ENCODE assay signal across 18 cellular contexts in genomic region chr5:157944938-157945337, GRCh38.
DNase-seq lines count a peak whose midpoint lies in the region; FAIRE-seq and TF ChIP-seq lines count a peak whose summit lies in the region.
"Had no signal": no experiment of that assay in that cellular context is flagged by ENCODE, and none has a peak within 500 bp of the region (broad histone marks: within the 10 kb centered on the region; RNA-seq: fewer than 3 reads in every experiment).

No MANE protein-coding gene starts in this region.

- H3K9me3 Mint-ChIP-seq in activated naive CD4-positive, alpha-beta T cell treated with anti-CD3 and anti-CD28 coated beads, Interleukin-2, amount 50 U/mL, for 24 hours = no peaks in the 10 kb centered on the region
- H3K9me3 Mint-ChIP-seq in type B pancreatic cell = peaks cover 4% of the 10 kb centered on the region

- H2BK20ac ChIP-seq in H1 (ENCODE audit: low read length) = no peak overlapping the region

- H3K23ac ChIP-seq in H1 (ENCODE audit: insufficient read length) = no peak overlapping the region

- H3K36me3 ChIP-seq in HUES6 (ENCODE audit: control insufficient read depth, insufficient read depth, low read length) = no peaks in the 10 kb centered on the region
- H3K36me3 ChIP-seq in H1 (ENCODE audit: control insufficient read depth in 2 of 4, insufficient read depth in 4 of 4, low read length in 3 of 4) = no peaks in the 10 kb centered on the region
- H3K36me3 ChIP-seq: BLaER1 treated with 17β-estradiol and CSF1 and Interleukin-3, amounts not matched to agents 10 nM and 100 nM had no signal

- no peak for FAIRE-seq in H1 (lab: Jason Lieb, UNC)
- FAIRE-seq: GM12892 had no signal

- H2BK5ac ChIP-seq in H1 (ENCODE audit: low read depth, low read length) = no peak overlapping the region

- no peak for TF ChIP-seq RAD21 in H1 (IDR thresholded peaks at IDR 0.05 in 1 of 2, conservative IDR thresholded peaks at IDR 0.05 in 1 of 2; ENCODE audit: low read depth in 2 of 2, low read length in 2 of 2)

- H3K23me2 ChIP-seq in H1 (ENCODE audit: low read depth, low read length) = no peaks in the 10 kb centered on the region

- no peak overlapping the region for H3K4me3 Mint-ChIP-seq in activated naive CD4-positive, alpha-beta T cell treated with anti-CD3 and anti-CD28 coated beads, Interleukin-2, amount 50 U/mL, for 24 hours
- no peak overlapping the region for H3K4me3 Mint-ChIP-seq in type B pancreatic cell
- H3K4me3 Mint-ChIP-seq: CD4-positive, CD25-positive, alpha-beta regulatory T cell had no signal

- H2BK15ac ChIP-seq in H1 (ENCODE audit: low read length) = no peak overlapping the region

- DNase-seq in activated naive CD4-positive, alpha-beta T cell treated with anti-CD3 and anti-CD28 coated beads, Interleukin-2, amount 50 U/mL, for 16 hours = no peak
- DNase-seq in H1 (ENCODE audit: low read depth in 1 of 2, low spot score in 2 of 2) (no peak), type B pancreatic cell (ENCODE audit: extremely low spot score, unreplicated experiment) (no peak), posterior vena cava (ENCODE audit: low spot score) (no peak), putamen (ENCODE audit: low spot score) (no peak), NOMO-1 treated with DMSO at 0.1 percent for 48 hours (lab: John Stamatoyannopoulos, UW; ENCODE audit: unreplicated experiment) (no peak)
- DNase-seq: AML-193; Calu3; CD4-positive, CD25-positive, alpha-beta regulatory T cell; DMS 273 treated with DMSO at 0.1 percent for 48 hours; DND-41; GDM1 had no signal

- H3K9me3 ChIP-seq in HUES6 (ENCODE audit: control insufficient read depth, insufficient read depth, low read depth, low read length) (no peaks in the 10 kb centered on the region), H1 (ENCODE audit: insufficient read depth in 2 of 2, low read depth in 1 of 2, low read length in 1 of 2) (no peaks in the 10 kb centered on the region)
- H3K9me3 ChIP-seq: BLaER1 treated with 17β-estradiol and CSF1 and Interleukin-3, amounts not matched to agents 10 nM and 100 nM had no signal

- no peak overlapping the region for H3K4me3 ChIP-seq in HUES6 (ENCODE audit: low read depth, low read length)
- H3K4me3 ChIP-seq in H1 (ENCODE audit: extremely low read depth in 1 of 4, insufficient read depth in 2 of 4, low read depth in 3 of 4, low read length in 4 of 4) = no peak overlapping the region
- H3K4me3 ChIP-seq: BLaER1 treated with 17β-estradiol and CSF1 and Interleukin-3, amounts not matched to agents 10 nM and 100 nM had no signal

- no peaks in the 10 kb centered on the region for H3K79me1 ChIP-seq in H1 (ENCODE audit: low read depth, low read length)

- WGBS in H1 (ENCODE audit: extremely low coverage in 1 of 2, insufficient coverage in 1 of 2, insufficient read length in 1 of 2, insufficient replicate concordance in 2 of 2, low coverage in 1 of 2, low lambda C conversion rate in 2 of 2, missing lambda C conversion rate in 1 of 2), 2 experiments = 60% methylated on average over 6 of the region's 6 CpGs; no CpG with 5 or more reads in 1 of the 2 experiments

- H3K27ac Mint-ChIP-seq in activated naive CD4-positive, alpha-beta T cell treated with anti-CD3 and anti-CD28 coated beads, Interleukin-2, amount 50 U/mL, for 24 hours = peak overlapping the region; percentile 10
- peak overlapping the region; percentile 29 for H3K27ac Mint-ChIP-seq in type B pancreatic cell
- H3K27ac Mint-ChIP-seq: CD4-positive, CD25-positive, alpha-beta regulatory T cell had no signal

- H3K56ac ChIP-seq in H1 (replicated peaks; ENCODE audit: insufficient read length, low read depth, low read length) = no peak overlapping the region

- H3K27me3 ChIP-seq in HUES6 (ENCODE audit: control insufficient read depth, insufficient read depth, low read length) (no peaks in the 10 kb centered on the region), H1 (replicated peaks in 1 of 4; ENCODE audit: control insufficient read depth in 3 of 4, extremely low read depth in 1 of 4, insufficient read depth in 3 of 4, low read length in 3 of 4) (no peaks in the 10 kb centered on the region)
- H3K27me3 ChIP-seq: BLaER1 treated with 17β-estradiol and CSF1 and Interleukin-3, amounts not matched to agents 10 nM and 100 nM had no signal

- H2AFZ ChIP-seq in H1 (ENCODE audit: low read length) = no peak overlapping the region

- no peaks in the 10 kb centered on the region for H4K20me1 ChIP-seq in H1 (replicated peaks in 1 of 2; ENCODE audit: control insufficient read depth in 1 of 2, insufficient read depth in 2 of 2, low read length in 2 of 2)
- H4K20me1 ChIP-seq: BLaER1 treated with 17β-estradiol and CSF1 and Interleukin-3, amounts not matched to agents 10 nM and 100 nM had no signal

- no peak overlapping the region for H4K8ac ChIP-seq in H1 (ENCODE audit: extremely low read depth, insufficient read depth, low read length)

- H3K36me3 Mint-ChIP-seq in activated naive CD4-positive, alpha-beta T cell treated with anti-CD3 and anti-CD28 coated beads, Interleukin-2, amount 50 U/mL, for 24 hours = no peaks in the 10 kb centered on the region
- no peaks in the 10 kb centered on the region for H3K36me3 Mint-ChIP-seq in type B pancreatic cell

- no peak overlapping the region for H2BK12ac ChIP-seq in H1 (ENCODE audit: low read depth, low read length)

- H3K27me3 Mint-ChIP-seq in activated naive CD4-positive, alpha-beta T cell treated with anti-CD3 and anti-CD28 coated beads, Interleukin-2, amount 50 U/mL, for 24 hours = peaks cover 2% of the 10 kb centered on the region
- H3K27me3 Mint-ChIP-seq in type B pancreatic cell = peaks cover 3% of the 10 kb centered on the region

- no peak overlapping the region for H3K18ac ChIP-seq in H1 (ENCODE audit: extremely low read depth, low read length)

- TF ChIP-seq POLR2A in H1 (IDR thresholded peaks at IDR 0.05; ENCODE audit: control extremely low read depth in 1 of 2, low read depth in 2 of 2, low read length in 2 of 2) = no peak

- no peak for TF ChIP-seq EP300 in H1 (IDR thresholded peaks at IDR 0.05; ENCODE audit: borderline replicate concordance in 1 of 2, low read depth in 2 of 2, low read length in 2 of 2)

- peaks cover 5% of the 10 kb centered on the region for H3K4me1 Mint-ChIP-seq in activated naive CD4-positive, alpha-beta T cell treated with anti-CD3 and anti-CD28 coated beads, Interleukin-2, amount 50 U/mL, for 24 hours
- peaks cover 16% of the 10 kb centered on the region for H3K4me1 Mint-ChIP-seq in type B pancreatic cell (ENCODE audit: unreplicated experiment)

- H4K5ac ChIP-seq in H1 (ENCODE audit: insufficient read length, low read depth, low read length) = no peak overlapping the region

- TF ChIP-seq CTCF in H1 (IDR thresholded peaks at IDR 0.05; ENCODE audit: control extremely low read depth in 1 of 3, insufficient read depth in 1 of 3, low read depth in 1 of 3, low read length in 3 of 3) = no peak
- no peak for TF ChIP-seq CTCF in type B pancreatic cell (conservative IDR thresholded peaks at IDR 0.05)

- CTCF ChIA-PET in H1 (lab: Charles Lee; ENCODE audit: partially characterized antibody) = interaction anchor here (0.6 to 1.3 kb wide), 4 partner anchors 9 to 128 kb away, joined by 3 to 5 read pairs (median 3); no protein-coding TSS in a partner anchor

- H2BK120ac ChIP-seq in H1 (replicated peaks; ENCODE audit: low read depth, low read length) = peak overlapping the region; percentile 78

- intact Hi-C loops in posterior vena cava (cut with DNase I) = no loop called here

- H2AK5ac ChIP-seq in H1 (ENCODE audit: low read depth, low read length) = no peak overlapping the region

- POLR2A ChIA-PET in H1 (lab: Charles Lee; ENCODE audit: partially characterized antibody) = interaction anchor here (1.0 to 1.3 kb wide), 2 partner anchors 21 to 24 kb away, joined by 3 read pairs; no protein-coding TSS in a partner anchor

- H3K79me2 ChIP-seq in H1 (ENCODE audit: control insufficient read depth in 1 of 2, insufficient read depth in 2 of 2, low read length in 2 of 2) = no peaks in the 10 kb centered on the region

- H3K9ac ChIP-seq in HUES6 (ENCODE audit: low read length) = peak overlapping the region; percentile 45
- H3K9ac ChIP-seq in H1 (replicated peaks in 1 of 4; ENCODE audit: extremely low read depth in 1 of 4, low read depth in 3 of 4, low read length in 3 of 4) = no peak overlapping the region
- H3K9ac ChIP-seq: BLaER1 treated with 17β-estradiol and CSF1 and Interleukin-3, amounts not matched to agents 10 nM and 100 nM had no signal

- peak overlapping the region; percentile 73; the same call in 1 of the 2 replicates for H3K27ac ChIP-seq in HUES6 (ENCODE audit: low read depth, low read length)
- H3K27ac ChIP-seq in H1 (ENCODE audit: low read depth, low read length) = no peak overlapping the region
- H3K27ac ChIP-seq: 22Rv1; BLaER1 treated with 17β-estradiol and CSF1 and Interleukin-3, amounts not matched to agents 10 nM and 100 nM; HL-60 had no signal

- peaks cover 39% of the 10 kb centered on the region for H3K4me1 ChIP-seq in HUES6 (ENCODE audit: control insufficient read depth, insufficient read depth, low read length)
- H3K4me1 ChIP-seq in H1 (replicated peaks in 1 of 4; ENCODE audit: control insufficient read depth in 3 of 4, insufficient read depth in 4 of 4, low read length in 3 of 4) = peaks cover 0 to 4% (median 1%) of the 10 kb centered on the region in 4 experiments; a peak in 4 of 7 replicates

- no peak overlapping the region for H3K14ac ChIP-seq in H1 (ENCODE audit: insufficient read length)

- peak overlapping the region in 1 of 2 experiments; percentile 38; a peak in 1 of 4 replicates for H3K4me2 ChIP-seq in H1 (ENCODE audit: insufficient read depth in 1 of 2, low read depth in 2 of 2, low read length in 2 of 2)
- H3K4me2 ChIP-seq: BLaER1 treated with 17β-estradiol and CSF1 and Interleukin-3, amounts not matched to agents 10 nM and 100 nM had no signal

- no peak overlapping the region for H3K4ac ChIP-seq in H1 (replicated peaks; ENCODE audit: insufficient read length, low read depth, low read length)

- no peak overlapping the region for H4K91ac ChIP-seq in H1 (replicated peaks; ENCODE audit: insufficient read length, low read length)

TF ChIP-seq in H1, 55 proteins besides CTCF, POLR2A, EP300 and RAD21 (continues in another document):
- no peak for TF ChIP-seq ASH2L (IDR thresholded peaks at IDR 0.05; ENCODE audit: low read length)
- no peak for TF ChIP-seq PHF8 (conservative IDR thresholded peaks at IDR 0.05; ENCODE audit: low read depth, low read length)
- TF ChIP-seq GABPA (IDR thresholded peaks at IDR 0.05; ENCODE audit: borderline replicate concordance, insufficient read depth, low read length) = no peak
- TF ChIP-seq SIN3A (conservative IDR thresholded peaks at IDR 0.05 in 1 of 2, IDR thresholded peaks at IDR 0.05 in 1 of 2; ENCODE audit: low read depth in 1 of 2, low read length in 2 of 2) = no peak
- no peak for TF ChIP-seq BCL11A (IDR thresholded peaks at IDR 0.05; ENCODE audit: low read depth in 2 of 2, low read length in 2 of 2)
